9 cellular contexts compared by ENCODE assay signal in genomic region chr7:23938937-23939552, GRCh38.
DNase-seq lines count a peak whose midpoint lies in the region; ATAC-seq and TF ChIP-seq lines count a peak whose summit lies in the region.
"Had no signal": no experiment of that assay in that cellular context is flagged by ENCODE, and none has a peak within 500 bp of the region (broad histone marks: within the 10 kb centered on the region; RNA-seq: fewer than 3 reads in every experiment).

No MANE protein-coding gene starts in this region.

- TF ChIP-seq CTCF in DOHH2 (IDR thresholded peaks at IDR 0.05; ENCODE audit: low read depth, low read length, poor library complexity, severe bottlenecking): peak; percentile 55
- no peak for TF ChIP-seq CTCF in psoas muscle (IDR thresholded peaks at IDR 0.05)

- no peaks in the 10 kb centered on the region for H4K20me1 ChIP-seq in DOHH2 (ENCODE audit: control insufficient read depth, insufficient read depth, low read depth, low read length)

- no CpG with 5 or more reads among the region's 4 CpGs for WGBS in iPS DF 6.9 (ENCODE audit: insufficient coverage, insufficient read length)
- 42 to 44% (median 43%) methylated on average over 4 of the region's 4 CpGs for WGBS in psoas muscle, 3 donors

- no peaks in the 10 kb centered on the region for H3K79me2 ChIP-seq in DOHH2 (ENCODE audit: control insufficient read depth, low read length)

- no peak overlapping the region for H3K27ac ChIP-seq in DOHH2 (ENCODE audit: low read depth, low read length)
- H3K27ac ChIP-seq in SK-N-MC: no peak overlapping the region
- no peak overlapping the region for H3K27ac ChIP-seq in iPS DF 6.9 (ENCODE audit: low read length)
- no peak overlapping the region for H3K27ac ChIP-seq in psoas muscle
- H3K27ac ChIP-seq: neutrophil had no signal

- no peaks in the 10 kb centered on the region for H3K9me2 ChIP-seq in DOHH2 (replicated peaks; ENCODE audit: control insufficient read depth, low read length)

- no peak overlapping the region for H3K9ac ChIP-seq in SK-N-MC (ENCODE audit: insufficient read length)

- H3K27me3 ChIP-seq in DOHH2 (ENCODE audit: control insufficient read depth, low read length): no peaks in the 10 kb centered on the region
- H3K27me3 ChIP-seq in iPS DF 6.9 (ENCODE audit: control insufficient read depth, insufficient read depth, low read length): no peaks in the 10 kb centered on the region
- no peaks in the 10 kb centered on the region for H3K27me3 ChIP-seq in psoas muscle (ENCODE audit: insufficient read depth in 3 of 3, low read length in 2 of 3)
- H3K27me3 ChIP-seq: neutrophil had no signal

- H3K4me1 ChIP-seq in DOHH2 (ENCODE audit: control insufficient read depth, low read length) (peaks cover 9% of the 10 kb centered on the region; the same call in 1 of the 2 replicates), iPS DF 6.9 (ENCODE audit: control insufficient read depth, insufficient read depth, low read length) (no peaks in the 10 kb centered on the region), psoas muscle (no peaks in the 10 kb centered on the region)

- H3K9me3 ChIP-seq in DOHH2 (ENCODE audit: control insufficient read depth, insufficient read depth, low read length) (no peaks in the 10 kb centered on the region), SK-N-MC (ENCODE audit: low read depth, low read length) (no peaks in the 10 kb centered on the region), iPS DF 6.9 (ENCODE audit: control insufficient read depth, insufficient read depth, low read length) (no peaks in the 10 kb centered on the region), psoas muscle (peaks cover 9% of the 10 kb centered on the region)
- H3K9me3 ChIP-seq: neutrophil had no signal

- no peaks in the 10 kb centered on the region for H3K36me3 ChIP-seq in DOHH2 (ENCODE audit: control insufficient read depth, low read length)
- no peaks in the 10 kb centered on the region for H3K36me3 ChIP-seq in SK-N-MC (ENCODE audit: insufficient read depth, low read length)
- no peaks in the 10 kb centered on the region for H3K36me3 ChIP-seq in iPS DF 6.9 (ENCODE audit: control insufficient read depth, insufficient read depth, low read length)
- no peaks in the 10 kb centered on the region for H3K36me3 ChIP-seq in psoas muscle (ENCODE audit: insufficient read depth in 1 of 2, low read depth in 1 of 2)
- H3K36me3 ChIP-seq: neutrophil had no signal

- no peak overlapping the region for H3K4me3 ChIP-seq in DOHH2 (ENCODE audit: low read length)
- no peak overlapping the region for H3K4me3 ChIP-seq in Jurkat, Clone E6-1 (ENCODE audit: low read length)
- no peak overlapping the region for H3K4me3 ChIP-seq in SK-N-MC
- H3K4me3 ChIP-seq in iPS DF 6.9 (ENCODE audit: low read length): no peak overlapping the region
- H3K4me3 ChIP-seq in psoas muscle: no peak overlapping the region

- H3F3A ChIP-seq in DOHH2 (ENCODE audit: control insufficient read depth, insufficient read depth): no peaks in the 10 kb centered on the region

- ATAC-seq in GM19463 (IDR thresholded peaks at IDR 0.05; ENCODE audit: unreplicated experiment) (peak; percentile 89), GM19328 (IDR thresholded peaks at IDR 0.05; ENCODE audit: unreplicated experiment) (no peak), psoas muscle (no peak), left cardiac atrium (no peak)

- peak; percentile 47 for DNase-seq in Jurkat, Clone E6-1 (ENCODE audit: low read depth, low spot score)
- peak; percentile 22 for DNase-seq in SK-N-MC (ENCODE audit: low read depth, low spot score)
- DNase-seq in iPS DF 6.9 (ENCODE audit: low read depth, low spot score): peak; percentile 35
- no peak for DNase-seq in psoas muscle
- DNase-seq in left cardiac atrium: no peak

- intact Hi-C loops in psoas muscle (cut with DNase I) (no loop called here), left cardiac atrium (cut with DNase I) (no loop called here)

- H3K4me2 ChIP-seq in DOHH2 (ENCODE audit: low read length): no peak overlapping the region

Comparison
In these comparisons a context has a peak if more than half of its experiments do, and no peak if none do; other contexts are left out.
1. DNase-seq: peak in Jurkat, Clone E6-1 (single experiment), SK-N-MC (single experiment) and iPS DF 6.9 (single experiment); none in psoas muscle (0 of 2) and left cardiac atrium (single experiment).